Comparison of ENCODE assay signal across 1 cellular context in the genomic region with DNA sequence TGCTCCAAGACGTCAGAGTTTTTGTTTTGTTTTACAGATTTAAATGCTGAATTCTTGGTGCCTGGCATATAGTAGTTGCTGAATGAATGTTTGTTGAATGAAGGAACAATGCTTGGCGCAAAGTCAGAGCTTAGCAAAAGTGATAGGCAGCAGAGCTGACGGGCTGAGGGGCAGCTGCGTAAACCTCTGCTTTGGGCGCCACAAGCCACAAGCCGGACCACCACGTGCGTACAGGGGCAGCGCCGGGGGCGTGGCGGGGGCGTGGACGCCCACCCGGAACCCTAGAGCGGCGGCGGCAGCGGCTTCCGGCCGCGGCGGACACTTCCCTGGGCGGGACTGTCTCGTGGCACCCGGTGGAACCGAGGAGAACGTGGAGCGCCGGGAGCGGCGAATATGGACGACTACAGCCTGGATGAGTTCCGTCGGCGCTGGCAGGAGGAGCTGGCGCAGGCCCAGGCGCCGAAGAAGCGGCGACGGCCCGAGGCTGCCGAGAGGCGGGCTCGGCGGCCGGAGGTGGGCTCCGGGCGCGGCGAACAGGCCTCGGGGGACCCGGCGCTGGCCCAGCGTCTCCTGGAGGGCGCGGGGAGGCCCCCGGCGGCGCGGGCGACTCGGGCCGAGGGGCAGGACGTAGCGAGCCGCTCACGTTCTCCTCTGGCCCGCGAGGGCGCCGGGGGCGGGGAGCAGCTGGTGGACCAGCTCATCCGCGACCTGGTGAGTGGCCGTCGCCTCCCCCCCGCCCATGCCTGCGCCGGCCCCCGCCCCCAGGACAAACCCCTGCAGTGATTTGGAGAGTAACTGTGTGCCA.
TF ChIP-seq lines count a peak whose summit lies in the region.

A gene with protein sequence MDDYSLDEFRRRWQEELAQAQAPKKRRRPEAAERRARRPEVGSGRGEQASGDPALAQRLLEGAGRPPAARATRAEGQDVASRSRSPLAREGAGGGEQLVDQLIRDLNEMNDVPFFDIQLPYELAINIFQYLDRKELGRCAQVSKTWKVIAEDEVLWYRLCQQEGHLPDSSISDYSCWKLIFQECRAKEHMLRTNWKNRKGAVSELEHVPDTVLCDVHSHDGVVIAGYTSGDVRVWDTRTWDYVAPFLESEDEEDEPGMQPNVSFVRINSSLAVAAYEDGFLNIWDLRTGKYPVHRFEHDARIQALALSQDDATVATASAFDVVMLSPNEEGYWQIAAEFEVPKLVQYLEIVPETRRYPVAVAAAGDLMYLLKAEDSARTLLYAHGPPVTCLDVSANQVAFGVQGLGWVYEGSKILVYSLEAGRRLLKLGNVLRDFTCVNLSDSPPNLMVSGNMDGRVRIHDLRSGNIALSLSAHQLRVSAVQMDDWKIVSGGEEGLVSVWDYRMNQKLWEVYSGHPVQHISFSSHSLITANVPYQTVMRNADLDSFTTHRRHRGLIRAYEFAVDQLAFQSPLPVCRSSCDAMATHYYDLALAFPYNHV (plus strand): TSS at position 306 of the 805 bp plus-strand sequence. CDS start 88 bp downstream, at position 394.

TF ChIP-seq in HEK293, 187 proteins besides CTCF, POLR2A, EP300 and RAD21 (continued from another document):
- TF ChIP-seq MZF1 (tag by site-specific recombination; IDR thresholded peaks at IDR 0.05; ENCODE audit: borderline replicate concordance) (no peak), ZBTB21 (tag by site-specific recombination; IDR thresholded peaks at IDR 0.05) (no peak), ZNF768 (tag by site-specific recombination; IDR thresholded peaks at IDR 0.05) (no peak), EGR2 (tag by site-specific recombination; IDR thresholded peaks at IDR 0.05; ENCODE audit: low read depth) (peak; percentile 94)
